Comparison of ENCODE assay signal across 5 cellular contexts in genomic region chr19:23978068-23978467, GRCh38.
"Had no signal": no experiment of that assay in that cellular context is flagged by ENCODE, and none has a peak within 500 bp of the region (broad histone marks: within the 10 kb centered on the region; RNA-seq: fewer than 3 reads in every experiment).

No MANE protein-coding gene starts in this region.

- H3K4me3 ChIP-seq: K562 had no signal

- H3K27ac ChIP-seq: HL-60 had no signal

- DNase-seq: IMR-90, KBM-7, KG1 had no signal
